ENCODE assay signal across 1 cellular context in the genomic region with DNA sequence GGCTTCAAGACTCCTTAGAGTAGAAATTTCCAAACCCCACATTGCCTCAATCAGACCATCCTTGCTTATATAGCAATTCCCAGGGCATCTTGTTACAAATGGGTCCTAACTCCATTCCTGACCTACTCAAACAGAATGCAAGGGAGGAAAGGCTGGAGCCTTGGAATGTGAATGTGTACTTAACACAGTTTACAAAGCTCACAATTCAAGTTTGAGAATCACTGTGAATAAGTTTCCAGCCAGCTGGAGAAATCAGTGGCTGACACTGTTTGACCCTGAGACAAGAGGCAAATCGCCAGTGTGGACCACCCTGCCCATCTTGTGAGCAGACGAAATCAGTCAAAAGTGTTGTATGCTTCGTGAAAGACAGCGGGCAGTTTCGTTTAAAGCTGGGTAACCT.
TF ChIP-seq lines count a peak whose summit lies in the region.

No MANE protein-coding gene starts in this region.

TF ChIP-seq in IMR-90, 13 proteins besides CTCF, POLR2A, EP300 and RAD21 (continued from another document):
- TF ChIP-seq, protein P1, sequence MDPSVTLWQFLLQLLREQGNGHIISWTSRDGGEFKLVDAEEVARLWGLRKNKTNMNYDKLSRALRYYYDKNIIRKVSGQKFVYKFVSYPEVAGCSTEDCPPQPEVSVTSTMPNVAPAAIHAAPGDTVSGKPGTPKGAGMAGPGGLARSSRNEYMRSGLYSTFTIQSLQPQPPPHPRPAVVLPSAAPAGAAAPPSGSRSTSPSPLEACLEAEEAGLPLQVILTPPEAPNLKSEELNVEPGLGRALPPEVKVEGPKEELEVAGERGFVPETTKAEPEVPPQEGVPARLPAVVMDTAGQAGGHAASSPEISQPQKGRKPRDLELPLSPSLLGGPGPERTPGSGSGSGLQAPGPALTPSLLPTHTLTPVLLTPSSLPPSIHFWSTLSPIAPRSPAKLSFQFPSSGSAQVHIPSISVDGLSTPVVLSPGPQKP (IDR thresholded peaks at IDR 0.05; ENCODE audit: borderline replicate concordance, low read depth, low read length): no peak
- TF ChIP-seq CHD1 (IDR thresholded peaks at IDR 0.05; ENCODE audit: low read depth, low read length): no peak
